ENCODE assay signal across 8 cellular contexts in the genomic region with DNA sequence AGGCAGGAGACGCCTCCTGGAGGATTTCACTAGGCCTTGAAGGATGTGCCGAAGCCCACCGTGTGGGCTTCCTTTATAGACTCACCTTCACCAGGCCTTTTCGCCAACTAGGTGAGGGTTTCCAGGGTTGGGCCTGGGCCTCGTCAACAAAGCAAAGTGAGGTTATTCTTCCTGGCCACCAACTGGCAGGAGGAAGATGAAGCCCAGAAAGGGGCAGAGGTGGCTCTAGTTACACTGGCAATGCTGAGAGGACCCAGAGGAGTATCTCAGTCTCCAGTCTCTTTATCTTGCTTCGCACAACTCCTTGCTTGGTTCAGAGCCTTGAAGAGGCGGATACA. TPM values are rescaled to one million over a fixed set of nuclear protein-coding genes. Genes with fewer than 3 reads are reported as not detected.
A peak's percentile ranks its signal among the peaks of the same experiment; 100 is the strongest.
DNase-seq lines count a peak whose midpoint lies in the region; ATAC-seq and TF ChIP-seq lines count a peak whose summit lies in the region.

No MANE protein-coding gene starts in this region.

- H3K18ac ChIP-seq in mesenchymal stem cell (ENCODE audit: low read depth in 1 of 2, low read length in 2 of 2): peak overlapping the region; percentile 68 to 82

- intact Hi-C loops in adrenal gland (cut with DNase I): no loop called here
- intact Hi-C loops in tibial artery (cut with DNase I; ENCODE audit: low total_unique reads): no loop called here

- peaks cover 4% of the 10 kb centered on the region for H3K27me3 Mint-ChIP-seq in activated naive CD4-positive, alpha-beta T cell treated with anti-CD3 and anti-CD28 coated beads, Interleukin-2, amount 10 ng/mL, durations not matched to agents 7 days and 5 days

- H3K9me3 ChIP-seq in adrenal gland (replicated peaks in 1 of 3) (no peaks in the 10 kb centered on the region), mesenchymal stem cell (ENCODE audit: control insufficient read depth, low read length) (no peaks in the 10 kb centered on the region), tibial artery (no peaks in the 10 kb centered on the region)

- H3K79me1 ChIP-seq in mesenchymal stem cell (replicated peaks; ENCODE audit: low read length, poor library complexity, severe bottlenecking): peaks cover 23% of the 10 kb centered on the region

- H3K9ac ChIP-seq in mesenchymal stem cell (ENCODE audit: low read length): peak overlapping the region; percentile 77

- H3K4me1 Mint-ChIP-seq in activated naive CD4-positive, alpha-beta T cell treated with anti-CD3 and anti-CD28 coated beads, Interleukin-2, amount 10 ng/mL, durations not matched to agents 7 days and 5 days: peaks cover 43% of the 10 kb centered on the region

- H3K27me3 ChIP-seq in adrenal gland (no peaks in the 10 kb centered on the region), mesenchymal stem cell (ENCODE audit: control insufficient read depth in 1 of 2, insufficient read depth in 1 of 2, low read length in 2 of 2) (no peaks in the 10 kb centered on the region), tibial artery (no peaks in the 10 kb centered on the region)

- TF ChIP-seq POLR2A in adrenal gland (IDR thresholded peaks at IDR 0.05): no peak

- no peak overlapping the region for H3K14ac ChIP-seq in mesenchymal stem cell (ENCODE audit: low read length in 2 of 2)

- H2AFZ ChIP-seq in mesenchymal stem cell (ENCODE audit: low read depth, low read length): peak overlapping the region; percentile 16

- peak overlapping the region; percentile 85 for H4K8ac ChIP-seq in mesenchymal stem cell (ENCODE audit: low read length)

- H3K4me3 ChIP-seq in adrenal gland: no peak overlapping the region
- no peak overlapping the region for H3K4me3 ChIP-seq in mesenchymal stem cell (ENCODE audit: insufficient read depth in 1 of 2, low read depth in 1 of 2, low read length in 2 of 2)
- peak overlapping the region; percentile 59 to 71 for H3K4me3 ChIP-seq in tibial artery

- H3K23ac ChIP-seq in mesenchymal stem cell (ENCODE audit: low read length in 2 of 2): no peak overlapping the region

- H4K91ac ChIP-seq in mesenchymal stem cell (ENCODE audit: low read length): peak overlapping the region; percentile 5

- 50 to 64% (median 59%) methylated on average over 6 to 7 of the region's 7 CpGs for WGBS in adrenal gland, 4 donors
- 73% methylated on average over 7 of the region's 7 CpGs for WGBS in mesenchymal stem cell

- peak overlapping the region in 4 of 5 donors; percentile 17 to 93 (median 74) for H3K27ac ChIP-seq in adrenal gland
- H3K27ac ChIP-seq in mesenchymal stem cell (ENCODE audit: low read length, poor library complexity, severe bottlenecking): no peak overlapping the region
- peak overlapping the region; percentile 78 to 80 for H3K27ac ChIP-seq in tibial artery

- TF ChIP-seq CTCF in adrenal gland (IDR thresholded peaks at IDR 0.05): no peak
- no peak for TF ChIP-seq CTCF in tibial artery (IDR thresholded peaks at IDR 0.05)

- no peaks in the 10 kb centered on the region for H3K36me3 ChIP-seq in adrenal gland (replicated peaks in 1 of 2)
- no peaks in the 10 kb centered on the region for H3K36me3 ChIP-seq in mesenchymal stem cell (ENCODE audit: control insufficient read depth in 1 of 2, insufficient read depth in 2 of 2, low read depth in 1 of 2, low read length in 2 of 2)
- H3K36me3 ChIP-seq in tibial artery: no peaks in the 10 kb centered on the region

- CTCF ChIA-PET in activated naive CD4-positive, alpha-beta T cell treated with anti-CD3 and anti-CD28 coated beads, Interleukin-2, amount 10 ng/mL, durations not matched to agents 7 days and 5 days (lab: Charles Lee): interaction anchor here (1.0 to 4.9 kb wide), 2 partner anchors 24 to 285 kb away, joined by 4 to 22 read pairs; no protein-coding TSS in a partner anchor

- H3K36me3 Mint-ChIP-seq in activated naive CD4-positive, alpha-beta T cell treated with anti-CD3 and anti-CD28 coated beads, Interleukin-2, amount 10 ng/mL, durations not matched to agents 7 days and 5 days: peaks cover 5% of the 10 kb centered on the region

- peak overlapping the region; percentile 44 for H2BK15ac ChIP-seq in mesenchymal stem cell (ENCODE audit: low read depth, poor library complexity, severe bottlenecking)

- H3K4me2 ChIP-seq in mesenchymal stem cell (ENCODE audit: low read length, poor library complexity, severe bottlenecking): no peak overlapping the region

- H2BK120ac ChIP-seq in mesenchymal stem cell (ENCODE audit: low read depth, low read length): peak overlapping the region; percentile 54

- DNase-seq in activated naive CD4-positive, alpha-beta T cell treated with anti-CD3 and anti-CD28 coated beads, Interleukin-2, amount 10 ng/mL, durations not matched to agents 7 days and 5 days: no peak
- no peak for DNase-seq in activated naive CD4-positive, alpha-beta T cell (lab: John Stamatoyannopoulos, UW)
- DNase-seq in adrenal gland (no peak), mesenchymal stem cell (no peak), tibial artery (no peak), KG1 (lab: John Stamatoyannopoulos, UW) (no peak)
- DNase-seq in central memory CD4-positive, alpha-beta T cell: no peak

- peak overlapping the region; percentile 87 for H3K27ac Mint-ChIP-seq in activated naive CD4-positive, alpha-beta T cell treated with anti-CD3 and anti-CD28 coated beads, Interleukin-2, amount 10 ng/mL, durations not matched to agents 7 days and 5 days

- H2BK5ac ChIP-seq in mesenchymal stem cell (ENCODE audit: low read depth, low read length, poor library complexity, severe bottlenecking): no peak overlapping the region

- peak overlapping the region; percentile 92 for H3K4me3 Mint-ChIP-seq in activated naive CD4-positive, alpha-beta T cell treated with anti-CD3 and anti-CD28 coated beads, Interleukin-2, amount 10 ng/mL, durations not matched to agents 7 days and 5 days

- H3K4me1 ChIP-seq in adrenal gland (replicated peaks in 1 of 2): peaks cover 5% of the 10 kb centered on the region in 2 donors
- H3K4me1 ChIP-seq in mesenchymal stem cell (ENCODE audit: control insufficient read depth, insufficient read depth, low read depth, low read length): peaks cover 24% of the 10 kb centered on the region
- H3K4me1 ChIP-seq in tibial artery: peaks cover 0 to 39% (median 16%) of the 10 kb centered on the region in 4 donors

- peak overlapping the region; percentile 74 for H2AK5ac ChIP-seq in mesenchymal stem cell (ENCODE audit: low read length, severe bottlenecking)

- H3K4ac ChIP-seq in mesenchymal stem cell (ENCODE audit: low read depth in 1 of 2, low read length in 2 of 2): peak overlapping the region; percentile 54 to 64

- H3K9me3 Mint-ChIP-seq in activated naive CD4-positive, alpha-beta T cell treated with anti-CD3 and anti-CD28 coated beads, Interleukin-2, amount 10 ng/mL, durations not matched to agents 7 days and 5 days: no peaks in the 10 kb centered on the region

- no peak for ATAC-seq in HG03571 (IDR thresholded peaks at IDR 0.05; ENCODE audit: unreplicated experiment)

- peak overlapping the region in 1 of 2 experiments; percentile 67 for H2BK12ac ChIP-seq in mesenchymal stem cell (ENCODE audit: low read length in 2 of 2)

RNA-seq across cellular contexts. Expression of a gene that starts 0.4 kb away (rescaled TPM):
- total RNA-seq in adrenal gland: 1 to 10 TPM; 4.4 to 8.7 (median 6.4) TPM
- polyA plus RNA-seq in adrenal gland: 1 to 10 TPM in 2 of 3 donors, under 1 TPM in 1; 0.73 to 4.7 (median 2.3) TPM
- 2.6 TPM for polyA plus RNA-seq in mesenchymal stem cell (2013, experiment 1 of 2)
- 3.0 TPM for polyA plus RNA-seq in mesenchymal stem cell (2013, experiment 2 of 2)

Comparison
In these comparisons a context has a peak if more than half of its experiments do, and no peak if none do; other contexts are left out.
1. H3K4me3 ChIP-seq: peak in tibial artery (2 of 2); none in adrenal gland (0 of 4) and mesenchymal stem cell (0 of 2).